In genomic region chr12:69639400-69640016, GRCh38 we compare ENCODE assay signal across 8 cellular contexts. TPM values are rescaled to one million over a fixed set of nuclear protein-coding genes. Genes with fewer than 3 reads are reported as not detected.
A peak's percentile ranks its signal among the peaks of the same experiment; 100 is the strongest.
DNase-seq lines count a peak whose midpoint lies in the region; ATAC-seq and TF ChIP-seq lines count a peak whose summit lies in the region.

No MANE protein-coding gene starts in this region.

- no peak overlapping the region for H3K9ac ChIP-seq in IMR-90 (ENCODE audit: low read depth, low read length)

- no peak overlapping the region for H4K5ac ChIP-seq in IMR-90 (ENCODE audit: low read depth, low read length)

- no peak for TF ChIP-seq POLR2A in IMR-90 (IDR thresholded peaks at IDR 0.05; ENCODE audit: low read depth, low read length)

- H3K4me3 Mint-ChIP-seq in glutamatergic neuron (ENCODE audit: unreplicated experiment): no peak overlapping the region

- H2BK20ac ChIP-seq in IMR-90 (ENCODE audit: low read depth, low read length): no peak overlapping the region

- peak; percentile 77 for ATAC-seq in GM21526 (IDR thresholded peaks at IDR 0.05; ENCODE audit: low FRiP score, unreplicated experiment)
- peak; percentile 99 for ATAC-seq in IMR-90 (ENCODE audit: low read depth)
- no peak for ATAC-seq in HG02970 (IDR thresholded peaks at IDR 0.05; ENCODE audit: low FRiP score, unreplicated experiment)

- WGBS in IMR-90 (ENCODE audit: extremely low coverage in 2 of 2, insufficient read length in 1 of 2), 2 experiments: 20% methylated on average over 3 of the region's 12 CpGs; no CpG with 5 or more reads in 1 of the 2 experiments

- peak overlapping the region; percentile 11 for H2AK9ac ChIP-seq in IMR-90 (replicated peaks; ENCODE audit: low read depth, low read length, poor library complexity)

- H3K23ac ChIP-seq in IMR-90 (ENCODE audit: low read depth, low read length): no peak overlapping the region

- TF ChIP-seq RAD21 in IMR-90 (IDR thresholded peaks at IDR 0.05; ENCODE audit: low read length): peak; percentile 74

- no peak overlapping the region for H4K8ac ChIP-seq in IMR-90 (ENCODE audit: low read depth in 2 of 2, low read length in 2 of 2)

- in situ Hi-C loops in G401 (cut with HindIII; ENCODE audit: low sequenced_read_pairs) (no loop called here), IMR-90 (cut with MboI; ENCODE audit: low sequenced_read_pairs) (no loop called here)

- DNase-seq in G401 (ENCODE audit: low spot score): peak; percentile 41
- peak; percentile 67 for DNase-seq in IMR-90
- DNase-seq in SJSA1 (ENCODE audit: low read depth in 1 of 2, low spot score in 2 of 2): peak; percentile 28 to 54
- peak; percentile 63 for DNase-seq in activated naive CD4-positive, alpha-beta T cell treated with Interleukin-2 at 50 U/mL for 16 hours
- peak; percentile 78 for DNase-seq in glutamatergic neuron
- peak; percentile 47 for DNase-seq in renal cortical epithelial cell (ENCODE audit: low read depth)

- no peak overlapping the region for H3K4me2 ChIP-seq in IMR-90 (ENCODE audit: low read depth, low read length)

- no peaks in the 10 kb centered on the region for H3K9me3 Mint-ChIP-seq in glutamatergic neuron (ENCODE audit: unreplicated experiment)

- H3K9me3 ChIP-seq in IMR-90 (ENCODE audit: control insufficient read depth, insufficient read depth, low read length) (no peaks in the 10 kb centered on the region), SJSA1 (replicated peaks) (no peaks in the 10 kb centered on the region)

- no peak overlapping the region for H3K4ac ChIP-seq in IMR-90 (ENCODE audit: low read depth, low read length)

- H4K20me1 ChIP-seq in IMR-90 (ENCODE audit: insufficient read depth, low read length): no peaks in the 10 kb centered on the region

- H3K36me3 Mint-ChIP-seq in glutamatergic neuron (ENCODE audit: unreplicated experiment): no peaks in the 10 kb centered on the region

- no peak overlapping the region for H2AK5ac ChIP-seq in IMR-90 (ENCODE audit: low read depth, low read length)

- no peaks in the 10 kb centered on the region for H3K79me1 ChIP-seq in IMR-90 (ENCODE audit: low read depth in 1 of 2, low read length in 2 of 2)

- H3K27ac ChIP-seq in IMR-90 (ENCODE audit: insufficient read depth, low read length): no peak overlapping the region
- no peak overlapping the region for H3K27ac ChIP-seq in SJSA1

- H2BK15ac ChIP-seq in IMR-90 (ENCODE audit: low read depth, low read length): no peak overlapping the region

- intact Hi-C loops in IMR-90 (cut with micrococcal nuclease): loop anchor here (1.0 kb wide), 1 partner anchor 282 kb away; no protein-coding TSS in a partner anchor

- peak overlapping the region; percentile 80 for H2AFZ ChIP-seq in IMR-90 (replicated peaks; ENCODE audit: low read length, poor library complexity)

- H3K27me3 ChIP-seq in IMR-90 (ENCODE audit: control insufficient read depth, insufficient read depth, low read length) (peaks cover 3% of the 10 kb centered on the region; the same call in 1 of the 2 replicates), SJSA1 (replicated peaks) (no peaks in the 10 kb centered on the region)

- CTCF ChIA-PET in IMR-90 (lab: Yijun Ruan, JAX): interaction anchor here (0.5 to 2.8 kb wide), 6 partner anchors 9 to 696 kb away, joined by 4 to 16 read pairs (median 6); no protein-coding TSS in a partner anchor

- H3K9me1 ChIP-seq in IMR-90 (ENCODE audit: insufficient read depth, low read length): peaks cover 2% of the 10 kb centered on the region; the same call in 1 of the 2 replicates

- H2BK5ac ChIP-seq in IMR-90 (ENCODE audit: low read depth, low read length, poor library complexity, severe bottlenecking): no peak overlapping the region

- no peak overlapping the region for H3K14ac ChIP-seq in IMR-90 (replicated peaks; ENCODE audit: low read depth, low read length)

- dilution Hi-C loops in IMR-90 (cut with HindIII; ENCODE audit: low sequenced_read_pairs, unreplicated experiment): no loop called here

- no TSS peak for BruUV-seq in IMR-90 (replicated peaks; lab: Mats Ljungman, UMichigan)

- TF ChIP-seq CTCF in IMR-90 (conservative IDR thresholded peaks at IDR 0.05; ENCODE audit: low read depth, low read length): peak; percentile 86
- TF ChIP-seq CTCF in glutamatergic neuron (IDR thresholded peaks at IDR 0.05; ENCODE audit: partially characterized antibody, unreplicated experiment): peak; percentile 83

- H3K56ac ChIP-seq in IMR-90 (ENCODE audit: extremely low read depth, insufficient read depth, low read length): no peak overlapping the region

- POLR2A ChIA-PET in IMR-90 (lab: Charles Lee; ENCODE audit: unreplicated experiment): no interaction called here

- no peaks in the 10 kb centered on the region for H3K4me1 Mint-ChIP-seq in glutamatergic neuron (ENCODE audit: low read depth, unreplicated experiment)

- no peak overlapping the region for H2BK120ac ChIP-seq in IMR-90 (ENCODE audit: low read depth, low read length)

- no peaks in the 10 kb centered on the region for H3K36me3 ChIP-seq in IMR-90 (ENCODE audit: control insufficient read depth, insufficient read depth, low read length)
- no peaks in the 10 kb centered on the region for H3K36me3 ChIP-seq in SJSA1

- H3K27me3 Mint-ChIP-seq in glutamatergic neuron (ENCODE audit: unreplicated experiment): peaks cover 6% of the 10 kb centered on the region

- no peaks in the 10 kb centered on the region for H3K4me1 ChIP-seq in IMR-90 (ENCODE audit: control insufficient read depth, insufficient read depth, low read length)
- H3K4me1 ChIP-seq in SJSA1 (replicated peaks): no peaks in the 10 kb centered on the region

- H3K18ac ChIP-seq in IMR-90 (ENCODE audit: low read depth, low read length): no peak overlapping the region

- no peak overlapping the region for H3K27ac Mint-ChIP-seq in glutamatergic neuron (ENCODE audit: unreplicated experiment)

- no peak overlapping the region for H4K91ac ChIP-seq in IMR-90 (ENCODE audit: insufficient read depth, low read depth, low read length)

- H3K4me3 ChIP-seq in IMR-90 (ENCODE audit: insufficient read depth, low read depth, low read length): no peak overlapping the region
- no peak overlapping the region for H3K4me3 ChIP-seq in SJSA1

TF ChIP-seq in IMR-90, 13 proteins besides CTCF, POLR2A, EP300 and RAD21:
- peak; percentile 51; the same call in 1 of the 2 replicates for TF ChIP-seq MXI1 (IDR thresholded peaks at IDR 0.05; ENCODE audit: borderline replicate concordance, low read depth, low read length)
- TF ChIP-seq SMC3 (IDR thresholded peaks at IDR 0.05; ENCODE audit: low read depth, low read length): peak; percentile 81
- TF ChIP-seq BHLHE40 (IDR thresholded peaks at IDR 0.05; ENCODE audit: low read depth, low read length): no peak
- TF ChIP-seq FOS (IDR thresholded peaks at IDR 0.05; ENCODE audit: low read depth, low read length): no peak

RNA-seq across cellular contexts. Expression of gene LRRC10, which starts 28.8 kb away (rescaled TPM):
- not detected in 2 replicates for total RNA-seq in G401 (2014; rRNA removed; shearing (Covaris generic))
- total RNA-seq in IMR-90 (2012; rRNA removed) (not detected in 2 replicates), glutamatergic neuron (ENCODE audit: unreplicated experiment) (not detected), renal cortical epithelial cell (not detected in 2 replicates)
- not detected in 2 replicates for polyA plus RNA-seq in IMR-90 (2012; rRNA removed)
- polyA plus RNA-seq in IMR-90 (2012; cell fraction: cytosol; rRNA removed): not detected in 2 replicates
- polyA plus RNA-seq in IMR-90 (2012; cell fraction: nucleus; rRNA removed; ENCODE audit: low replicate concordance): not detected in 2 replicates
- not detected in 2 replicates for total RNA-seq in SJSA1 (2014; rRNA removed; shearing (Covaris generic))

RNA-seq across cellular contexts. Expression of gene CCT2, which starts 54.2 kb away (rescaled TPM):
- 363 and 440 TPM in 2 replicates for total RNA-seq in G401 (2014; rRNA removed; shearing (Covaris generic))
- total RNA-seq in IMR-90 (2012; rRNA removed): 565 and 651 TPM in 2 replicates
- polyA plus RNA-seq in IMR-90 (2012; rRNA removed): 194 TPM in 2 replicates
- polyA plus RNA-seq in IMR-90 (2012; cell fraction: cytosol; rRNA removed): 43.5 and 76.5 TPM in 2 replicates
- 37.1 and 186 TPM in 2 replicates for polyA plus RNA-seq in IMR-90 (2012; cell fraction: nucleus; rRNA removed; ENCODE audit: low replicate concordance)
- total RNA-seq in SJSA1 (2014; rRNA removed; shearing (Covaris generic)): 365 and 382 TPM in 2 replicates
- total RNA-seq in glutamatergic neuron (ENCODE audit: unreplicated experiment): 298 TPM
- 284 and 471 TPM in 2 replicates for total RNA-seq in renal cortical epithelial cell

RNA-seq across cellular contexts. Expression of gene BEST3, which starts 59.6 kb away (rescaled TPM):
- 0.61 TPM in 1 of 2 replicates, not detected in the other for total RNA-seq in G401 (2014; rRNA removed; shearing (Covaris generic))
- total RNA-seq in IMR-90 (2012; rRNA removed) (under 0.01 TPM in 2 replicates), glutamatergic neuron (ENCODE audit: unreplicated experiment) (not detected), renal cortical epithelial cell (0.55 and 0.87 TPM in 2 replicates)
- 0.07 and 0.09 TPM in 2 replicates for polyA plus RNA-seq in IMR-90 (2012; rRNA removed)
- 0.02 and 0.05 TPM in 2 replicates for polyA plus RNA-seq in IMR-90 (2012; cell fraction: cytosol; rRNA removed)
- 0.07 TPM in 1 of 2 replicates, not detected in the other for polyA plus RNA-seq in IMR-90 (2012; cell fraction: nucleus; rRNA removed; ENCODE audit: low replicate concordance)
- total RNA-seq in SJSA1 (2014; rRNA removed; shearing (Covaris generic)): not detected in 2 replicates
